ENCODE assay signal across 1 cellular context in the genomic region with DNA sequence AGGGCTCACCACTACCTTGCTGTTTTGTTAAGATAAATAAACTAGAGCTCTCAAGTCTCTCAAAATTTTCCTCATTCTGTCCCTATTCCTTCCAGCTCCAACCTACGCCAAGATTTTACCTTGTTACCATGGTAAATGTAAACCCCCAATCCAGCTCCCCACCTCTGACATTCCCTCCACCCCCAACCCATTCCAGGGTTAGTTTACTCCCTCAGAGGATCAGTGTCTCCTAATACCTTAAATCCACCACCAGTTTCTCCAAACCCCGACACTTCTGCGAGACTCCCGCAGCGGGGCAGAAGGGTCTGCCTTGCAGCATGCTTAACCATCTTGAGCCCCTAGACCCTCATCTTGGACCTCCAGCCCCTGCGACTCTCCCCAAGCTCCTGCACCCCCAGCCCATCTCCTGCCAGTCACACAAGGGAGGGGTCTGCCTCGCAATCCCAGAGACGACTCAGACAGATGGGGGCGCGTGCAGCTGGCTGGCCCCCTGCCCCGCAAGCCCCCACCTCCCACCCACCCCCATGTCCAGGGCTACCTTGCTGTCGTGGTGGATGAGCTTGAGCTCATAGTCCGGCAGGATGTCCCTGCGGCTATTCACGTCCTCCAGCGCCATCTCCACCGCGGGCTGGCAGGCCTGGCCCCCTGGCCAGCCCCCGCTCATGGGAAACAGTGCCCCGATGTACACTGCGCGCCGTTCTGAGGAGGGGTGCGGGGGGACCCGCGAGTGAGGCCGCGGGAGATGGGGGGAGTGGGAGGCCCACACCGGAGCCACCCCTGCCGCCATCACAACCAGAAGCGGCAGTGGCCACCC.
TF ChIP-seq lines count a peak whose summit lies in the region.

No MANE protein-coding gene starts in this region.

TF ChIP-seq in GM23338, 12 proteins besides CTCF, POLR2A, EP300 and RAD21 (continued from another document):
- TF ChIP-seq ZNF462 (CRISPR knock-in tag; IDR thresholded peaks at IDR 0.05) (no peak), ZNF114 (CRISPR knock-in tag; IDR thresholded peaks at IDR 0.05) (no peak), JUNB (IDR thresholded peaks at IDR 0.05; ENCODE audit: unreplicated experiment) (no peak), EZH2 (IDR thresholded peaks at IDR 0.05; ENCODE audit: low read depth, unreplicated experiment) (no peak), NANOG (IDR thresholded peaks at IDR 0.05; ENCODE audit: borderline replicate concordance) (no peak), EZH2phosphoT487 (IDR thresholded peaks at IDR 0.05; ENCODE audit: unreplicated experiment) (no peak), ETS1 (IDR thresholded peaks at IDR 0.05) (no peak), STAT1 (IDR thresholded peaks at IDR 0.05; ENCODE audit: unreplicated experiment) (no peak), CREB1 (CRISPR knock-in tag; IDR thresholded peaks at IDR 0.05; ENCODE audit: low read depth) (no peak)
